In genomic region chr19:50662442-50663279, GRCh38 we compare ENCODE assay signal across 2 cellular contexts.
TF ChIP-seq lines count a peak whose summit lies in the region.

No MANE protein-coding gene starts in this region.

TF ChIP-seq in A549, 52 proteins besides CTCF, POLR2A, EP300 and RAD21:
- peak; percentile 43 for TF ChIP-seq ZFP36 (IDR thresholded peaks at IDR 0.05; ENCODE audit: borderline replicate concordance, partially characterized antibody)
- TF ChIP-seq KDM1A (IDR thresholded peaks at IDR 0.05; ENCODE audit: low read depth): peak; percentile 79; the same call in 1 of the 2 replicates
- 0 out of 2 replicates have a peak, but pooled peaks have one; percentile 26 for TF ChIP-seq HDAC2 (IDR thresholded peaks at IDR 0.05)
- no peak for TF ChIP-seq ATOH8 (CRISPR knock-in tag; IDR thresholded peaks at IDR 0.05; ENCODE audit: low read depth)
- TF ChIP-seq KDM5A (IDR thresholded peaks at IDR 0.05): no peak
- no peak for TF ChIP-seq CHD4 (IDR thresholded peaks at IDR 0.05; ENCODE audit: borderline replicate concordance)
- no peak for TF ChIP-seq EHF (CRISPR knock-in tag; IDR thresholded peaks at IDR 0.05)
- TF ChIP-seq FOSB (CRISPR knock-in tag; IDR thresholded peaks at IDR 0.05): no peak
- TF ChIP-seq POLR2AphosphoS2 (conservative IDR thresholded peaks at IDR 0.05; ENCODE audit: low read length): no peak

TF ChIP-seq in K562, 482 proteins besides CTCF, POLR2A, EP300 and RAD21 (continues in another document):
- TF ChIP-seq CCNT2 (IDR thresholded peaks at IDR 0.05; ENCODE audit: borderline replicate concordance, extremely low read depth, insufficient read length, low read depth, low read length) (no peak), ZBED1 (IDR thresholded peaks at IDR 0.05) (no peak), OTX1 (CRISPR knock-in tag; IDR thresholded peaks at IDR 0.05) (no peak), THRB (CRISPR knock-in tag; conservative IDR thresholded peaks at IDR 0.05) (peak; percentile 55; the same call in 1 of the 2 replicates), HINFP (tag; conservative IDR thresholded peaks at IDR 0.05; ENCODE audit: low read depth) (no peak), RFX7 (CRISPR knock-in tag; IDR thresholded peaks at IDR 0.05) (no peak), ILK (tag; IDR thresholded peaks at IDR 0.05; ENCODE audit: borderline replicate concordance, low read depth) (no peak), KDM1A (IDR thresholded peaks at IDR 0.05) (peak; percentile 59 to 71; a peak in 3 of 4 replicates), CEBPZ (IDR thresholded peaks at IDR 0.05; ENCODE audit: borderline replicate concordance, low read depth, low read length) (no peak), ZNF41 (CRISPR knock-in tag; conservative IDR thresholded peaks at IDR 0.05) (no peak), MAFF (IDR thresholded peaks at IDR 0.05; ENCODE audit: low read length) (no peak), BRD9 (IDR thresholded peaks at IDR 0.05; ENCODE audit: low read depth, partially characterized antibody) (peak; percentile 41), ETS1 (conservative IDR thresholded peaks at IDR 0.05; ENCODE audit: control insufficient read depth, low read depth, low read length) (no peak), NONO (IDR thresholded peaks at IDR 0.05; ENCODE audit: low read depth in 2 of 2, low read length in 1 of 2) (no peak), HEY1 (CRISPR knock-in tag; IDR thresholded peaks at IDR 0.05; ENCODE audit: borderline replicate concordance) (no peak), RBM39 (optimal IDR thresholded peaks at IDR 0.05; ENCODE audit: low read depth, low read length) (no peak), KDM5B (IDR thresholded peaks at IDR 0.05; ENCODE audit: insufficient replicate concordance, low read depth, low read length) (peak; percentile 44), USF1 (CRISPR knock-in tag; IDR thresholded peaks at IDR 0.05) (no peak), POLR2AphosphoS5 (IDR thresholded peaks at IDR 0.05; ENCODE audit: control insufficient read depth, insufficient read depth, low read depth, low read length) (no peak), ZNF174 (CRISPR knock-in tag; IDR thresholded peaks at IDR 0.05) (no peak), NR1H2 (CRISPR knock-in tag; IDR thresholded peaks at IDR 0.05) (no peak), ZKSCAN3 (CRISPR knock-in tag; IDR thresholded peaks at IDR 0.05) (no peak), MBD1 (CRISPR knock-in tag; IDR thresholded peaks at IDR 0.05) (no peak), ZNF785 (CRISPR knock-in tag; IDR thresholded peaks at IDR 0.05) (no peak), L3MBTL2 (IDR thresholded peaks at IDR 0.05) (no peak), PRMT5 (CRISPR knock-in tag; IDR thresholded peaks at IDR 0.05) (no peak), SMAD4 (CRISPR knock-in tag; conservative IDR thresholded peaks at IDR 0.05) (no peak), ZFP36 (IDR thresholded peaks at IDR 0.05; ENCODE audit: low read depth, low read length, partially characterized antibody) (peak; percentile 41), FOXO4 (CRISPR knock-in tag; IDR thresholded peaks at IDR 0.05) (no peak), NEUROD1 (IDR thresholded peaks at IDR 0.05; ENCODE audit: borderline replicate concordance, low read depth, low read length, partially characterized antibody) (no peak), ILF3 (IDR thresholded peaks at IDR 0.05; ENCODE audit: borderline replicate concordance) (no peak), RAD51 (IDR thresholded peaks at IDR 0.05; ENCODE audit: borderline replicate concordance, low read depth) (no peak), ASH1L (IDR thresholded peaks at IDR 0.05; ENCODE audit: borderline replicate concordance, low read depth, partially characterized antibody) (no peak), ZNF197 (CRISPR knock-in tag; IDR thresholded peaks at IDR 0.05; ENCODE audit: low read depth) (no peak), TCF7L2 (IDR thresholded peaks at IDR 0.05; ENCODE audit: low read depth, low read length) (no peak), POLR2B (IDR thresholded peaks at IDR 0.05; ENCODE audit: low read depth, partially characterized antibody) (peak; percentile 53), ERF (CRISPR knock-in tag; IDR thresholded peaks at IDR 0.05) (no peak), STAT5A (IDR thresholded peaks at IDR 0.05; ENCODE audit: borderline replicate concordance, low read length) (no peak), TRIM25 (IDR thresholded peaks at IDR 0.05; ENCODE audit: borderline replicate concordance) (no peak), ETV1 (tag; conservative IDR thresholded peaks at IDR 0.05; ENCODE audit: low read depth) (no peak), RBFOX2 (IDR thresholded peaks at IDR 0.05; ENCODE audit: low read depth, low read length) (no peak), BCOR (IDR thresholded peaks at IDR 0.05) (peak; percentile 93), SMARCA5 (IDR thresholded peaks at IDR 0.05) (peak; percentile 69; the same call in 1 of the 2 replicates), PHF20 (IDR thresholded peaks at IDR 0.05; ENCODE audit: partially characterized antibody) (peak; percentile 45), HDAC2 (IDR thresholded peaks at IDR 0.05) (0 out of 2 replicates have a peak, but pooled peaks have one; percentile 34), PREB (CRISPR knock-in tag; IDR thresholded peaks at IDR 0.05) (no peak)
